Comparison of ENCODE assay signal across 1 cellular context in the genomic region with DNA sequence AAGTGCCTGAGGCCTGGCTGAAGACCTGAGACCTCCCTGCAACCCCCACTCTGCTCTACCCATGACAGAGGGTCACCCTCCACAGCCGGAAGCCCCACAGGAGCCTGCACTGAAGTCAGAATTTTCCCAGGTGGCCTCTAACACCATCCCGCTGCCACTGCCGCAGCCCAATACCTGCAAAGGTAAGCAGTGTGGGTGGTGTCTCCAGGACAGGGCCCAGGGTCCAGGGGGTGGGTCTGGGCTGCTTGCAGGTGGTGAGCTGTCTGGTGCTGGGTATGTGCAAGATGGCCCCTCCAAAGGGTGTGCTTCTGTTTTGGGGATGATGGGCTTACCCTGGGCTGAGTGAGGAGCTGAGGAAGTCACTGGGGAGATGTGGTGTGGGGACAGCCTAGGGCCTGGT.
TF ChIP-seq lines count a peak whose summit lies in the region.

No MANE protein-coding gene starts in this region.

TF ChIP-seq in SK-N-SH treated with all-trans-retinoic acid at 6 μM for 48 hours, 23 proteins besides CTCF, POLR2A, EP300 and RAD21 (continued from another document):
- TF ChIP-seq TCF4 (CRISPR knock-in tag; IDR thresholded peaks at IDR 0.05; ENCODE audit: borderline replicate concordance) (no peak), ZC3H10 (CRISPR knock-in tag; IDR thresholded peaks at IDR 0.05) (no peak), ZNF8 (CRISPR knock-in tag; IDR thresholded peaks at IDR 0.05) (no peak), ZNF565 (CRISPR knock-in tag; conservative IDR thresholded peaks at IDR 0.05; ENCODE audit: low read depth) (no peak), ARNTL (CRISPR knock-in tag; IDR thresholded peaks at IDR 0.05; ENCODE audit: borderline replicate concordance, low read depth) (no peak)
TF ChIP-seq in SK-N-SH treated with all-trans-retinoic acid at 6 μM for 48 hours: peak in this region for 0.
